In genomic region chr1:118247593-118247992, GRCh38 we compare ENCODE assay signal across 1 cellular context.
TF ChIP-seq lines count a peak whose summit lies in the region.

No MANE protein-coding gene starts in this region.

TF ChIP-seq in K562, 482 proteins besides CTCF, POLR2A, EP300 and RAD21 (continued from another document):
- no peak for TF ChIP-seq IFI16 (CRISPR knock-in tag; IDR thresholded peaks at IDR 0.05)
- no peak for TF ChIP-seq ETS2 (tag; IDR thresholded peaks at IDR 0.05; ENCODE audit: borderline replicate concordance, poor library complexity, severe bottlenecking)
- no peak for TF ChIP-seq MEF2A (IDR thresholded peaks at IDR 0.05; ENCODE audit: control insufficient read depth, low read depth, low read length)
